14 cellular contexts compared by ENCODE assay signal in genomic region chr16:57611184-57611583, GRCh38. TPM values are rescaled to one million over a fixed set of nuclear protein-coding genes. Genes with fewer than 3 reads are reported as not detected.
DNase-seq lines count a peak whose midpoint lies in the region; ATAC-seq, FAIRE-seq and TF ChIP-seq lines count a peak whose summit lies in the region.
"Had no signal": no experiment of that assay in that cellular context is flagged by ENCODE, and none has a peak within 500 bp of the region (broad histone marks: within the 10 kb centered on the region; RNA-seq: fewer than 3 reads in every experiment).

No MANE protein-coding gene starts in this region.

- POLR2A ChIA-PET in T-cell (lab: Charles Lee), result interaction anchor here in 1 of 2 donors (0.7 kb wide), 1 partner anchor 894 kb away, joined by 3 read pairs; no protein-coding TSS in a partner anchor

- H3K36me3 Mint-ChIP-seq in activated T-cell treated with anti-CD3 and anti-CD28 coated beads, Interleukin-2, amount 50 U/mL, for 72 hours (ENCODE audit: insufficient read depth in 2 of 2), result peaks cover 2% of the 10 kb centered on the region in 2 donors
- H3K36me3 Mint-ChIP-seq in activated T-cell treated with anti-CD3 and anti-CD28 coated beads, Interleukin-2, amount 50 U/mL, for 4 hours (ENCODE audit: insufficient read depth), result no peaks in the 10 kb centered on the region
- no peaks in the 10 kb centered on the region for H3K36me3 Mint-ChIP-seq in T-cell

- peak in 1 of 2 donors; percentile 5 for ATAC-seq in activated T-cell treated with anti-CD3 and anti-CD28 coated beads, Interleukin-2, amount 50 U/mL, for 72 hours (replicated peaks in 1 of 2)
- no peak for ATAC-seq in activated T-cell treated with anti-CD3 and anti-CD28 coated beads, Interleukin-2, amount 50 U/mL, for 4 hours
- ATAC-seq in T-cell (replicated peaks in 1 of 4), result no peak
- peak; percentile 13 to 52 (median 50) for ATAC-seq in pancreas
- ATAC-seq in left cardiac atrium, result no peak

- peaks cover 87% of the 10 kb centered on the region for H3K4me1 Mint-ChIP-seq in activated T-cell treated with anti-CD3 and anti-CD28 coated beads, Interleukin-2, amount 50 U/mL, for 72 hours (ENCODE audit: low read depth)
- peaks cover 46% of the 10 kb centered on the region for H3K4me1 Mint-ChIP-seq in activated T-cell treated with anti-CD3 and anti-CD28 coated beads, Interleukin-2, amount 50 U/mL, for 4 hours (ENCODE audit: low read depth)
- H3K4me1 Mint-ChIP-seq in T-cell, result peaks cover 18 to 39% (median 29%) of the 10 kb centered on the region in 3 donors

- H3K36me3 ChIP-seq in brain microvascular endothelial cell (replicated peaks) (no peaks in the 10 kb centered on the region), pancreas (no peaks in the 10 kb centered on the region), Peyer's patch (no peaks in the 10 kb centered on the region)
- H3K36me3 ChIP-seq: MG63 had no signal

- H3K4me3 ChIP-seq in brain microvascular endothelial cell (ENCODE audit: low read depth, low read length) (no peak overlapping the region), pancreas (no peak overlapping the region), Peyer's patch (no peak overlapping the region)
- H3K4me3 ChIP-seq: MG63 had no signal

- TF ChIP-seq CTCF in brain microvascular endothelial cell (IDR thresholded peaks at IDR 0.05; ENCODE audit: low read depth, low read length, missing control alignments) (no peak), pancreas (IDR thresholded peaks at IDR 0.05) (no peak), Peyer's patch (IDR thresholded peaks at IDR 0.05) (no peak)

- intact Hi-C loops in pancreas (cut with DNase I), result no loop called here
- intact Hi-C loops in left cardiac atrium (cut with DNase I), result no loop called here

- no peaks in the 10 kb centered on the region for H3K9me3 Mint-ChIP-seq in activated T-cell treated with anti-CD3 and anti-CD28 coated beads, Interleukin-2, amount 50 U/mL, for 72 hours
- no peaks in the 10 kb centered on the region for H3K9me3 Mint-ChIP-seq in activated T-cell treated with anti-CD3 and anti-CD28 coated beads, Interleukin-2, amount 50 U/mL, for 4 hours
- no peaks in the 10 kb centered on the region for H3K9me3 Mint-ChIP-seq in T-cell

- CTCF ChIA-PET in T-cell (lab: Charles Lee), result interaction anchor here in 1 of 2 donors (1.0 to 1.3 kb wide), 2 partner anchors 9 to 36 kb away, joined by 3 to 4 read pairs; no protein-coding TSS in a partner anchor

- no peak for TF ChIP-seq POLR2A in Peyer's patch (IDR thresholded peaks at IDR 0.05)

- peak overlapping the region; percentile 95 for H3K27ac Mint-ChIP-seq in activated T-cell treated with anti-CD3 and anti-CD28 coated beads, Interleukin-2, amount 50 U/mL, for 72 hours
- peak overlapping the region; percentile 3 to 60 for H3K27ac Mint-ChIP-seq in T-cell

- 23 to 26% methylated on average over 3 of the region's 3 CpGs for WGBS in pancreas, 2 donors

- DNase-seq in activated T-cell treated with anti-CD3 and anti-CD28 coated beads, Interleukin-2, amount 50 U/mL, for 72 hours, result no peak
- no peak for DNase-seq in activated T-cell treated with anti-CD3 and anti-CD28 coated beads, Interleukin-2, amount 50 U/mL, for 4 hours
- DNase-seq in T-cell (no peak), brain microvascular endothelial cell (peak; percentile 29), pancreas (peak in 2 of 6 donors; percentile 8 to 25), Peyer's patch (no peak), left cardiac atrium (no peak), AG20443 (ENCODE audit: low spot score) (no peak)
- DNase-seq: activated gamma-delta T cell treated with Interleukin-2 at 50 U/mL for 16 hours; foreskin melanocyte; MG63; stimulated activated CD8-positive, alpha-beta memory T cell treated with anti-CD3 and anti-CD28 coated beads, Interleukin-4, amount 100 ng/mL, for 48 hours had no signal

- H3K9me3 ChIP-seq in pancreas (no peaks in the 10 kb centered on the region), Peyer's patch (no peaks in the 10 kb centered on the region)
- H3K9me3 ChIP-seq: MG63 had no signal

- no peaks in the 10 kb centered on the region for H3K27me3 Mint-ChIP-seq in activated T-cell treated with anti-CD3 and anti-CD28 coated beads, Interleukin-2, amount 50 U/mL, for 72 hours (ENCODE audit: low read depth)
- no peaks in the 10 kb centered on the region for H3K27me3 Mint-ChIP-seq in activated T-cell treated with anti-CD3 and anti-CD28 coated beads, Interleukin-2, amount 50 U/mL, for 4 hours (ENCODE audit: low read depth)
- H3K27me3 Mint-ChIP-seq in T-cell, result no peaks in the 10 kb centered on the region

- H3K4me1 ChIP-seq in pancreas (peaks cover 50 to 59% (median 50%) of the 10 kb centered on the region in 3 donors), Peyer's patch (peaks cover 0 to 17% (median 7%) of the 10 kb centered on the region in 4 donors)

- no peak for FAIRE-seq in pancreas (lab: Jason Lieb, UNC)
- FAIRE-seq: urothelium cell line had no signal

- H3K27ac ChIP-seq in brain microvascular endothelial cell (no peak overlapping the region), pancreas (peak overlapping the region; percentile 49 to 96 (median 74)), Peyer's patch (no peak overlapping the region)

- no peaks in the 10 kb centered on the region for H3K27me3 ChIP-seq in brain microvascular endothelial cell (replicated peaks)
- H3K27me3 ChIP-seq in pancreas, result no peaks in the 10 kb centered on the region
- H3K27me3 ChIP-seq in Peyer's patch, result no peaks in the 10 kb centered on the region
- H3K27me3 ChIP-seq: MG63 had no signal

- in situ Hi-C loops in brain microvascular endothelial cell (cut with HindIII; ENCODE audit: low pct_ligation_motif_present, low sequenced_read_pairs), result no loop called here

- H3K4me3 Mint-ChIP-seq in activated T-cell treated with anti-CD3 and anti-CD28 coated beads, Interleukin-2, amount 50 U/mL, for 72 hours, result peak overlapping the region; percentile 78 to 83
- H3K4me3 Mint-ChIP-seq in activated T-cell treated with anti-CD3 and anti-CD28 coated beads, Interleukin-2, amount 50 U/mL, for 4 hours, result no peak overlapping the region
- no peak overlapping the region for H3K4me3 Mint-ChIP-seq in T-cell

RNA-seq across cellular contexts. Expression of gene ADGRG1, which starts 17.2 kb away (rescaled TPM):
- 10 to 100 TPM in 1 of 2 donors, 1 to 10 TPM in 1; 9.0 to 21.3 TPM for total RNA-seq in activated T-cell treated with anti-CD3 and anti-CD28 coated beads, Interleukin-2, amount 50 U/mL, for 72 hours
- total RNA-seq in activated T-cell treated with anti-CD3 and anti-CD28 coated beads, Interleukin-2, amount 50 U/mL, for 4 hours, result 10 to 100 TPM in 1 of 3 donors, 1 to 10 TPM in 2; 3.6 to 11.9 (median 6.7) TPM
- total RNA-seq in T-cell (10 to 100 TPM in 4 of 5 donors, 1 to 10 TPM in 1; 7.8 to 91.7 (median 11.7) TPM), pancreas (100 to 1,000 TPM in 1 of 6 donors, 10 to 100 TPM in 5; 51.3 to 102 (median 94.0) TPM), Peyer's patch (10 to 100 TPM; 12.8 to 50.3 (median 34.7) TPM), left cardiac atrium (10 to 100 TPM; 22.9 to 41.9 TPM)
- polyA plus RNA-seq in pancreas, result 10 to 100 TPM; 36.4 to 47.6 TPM

RNA-seq across cellular contexts. Expression of gene ADGRG3, which starts 56.9 kb away (rescaled TPM):
- under 1 TPM in 1 of 2 donors, not detected in 1; 0.09 TPM for total RNA-seq in activated T-cell treated with anti-CD3 and anti-CD28 coated beads, Interleukin-2, amount 50 U/mL, for 72 hours
- total RNA-seq in activated T-cell treated with anti-CD3 and anti-CD28 coated beads, Interleukin-2, amount 50 U/mL, for 4 hours, result not detected
- total RNA-seq in T-cell (1 to 10 TPM in 1 of 5 donors, under 1 TPM in 3, not detected in 1; 0.16 to 1.8 (median 0.40) TPM), pancreas (under 1 TPM; 0.14 to 0.73 (median 0.34) TPM), Peyer's patch (1 to 10 TPM in 3 of 4 donors, under 1 TPM in 1; 0.47 to 4.1 (median 1.9) TPM), left cardiac atrium (1 to 10 TPM in 1 of 2 donors, under 1 TPM in 1; 0.97 to 1.1 TPM)
- under 1 TPM; 0.80 to 0.84 TPM for polyA plus RNA-seq in pancreas
- total RNA-seq: renal cortical epithelial cell had no signal

Comparison
In these comparisons a context has a peak if more than half of its experiments do, and no peak if none do; other contexts are left out.
1. H3K4me3 Mint-ChIP-seq: peak in activated T-cell treated with anti-CD3 and anti-CD28 coated beads, Interleukin-2, amount 50 U/mL, for 72 hours (2 of 2); none in activated T-cell treated with anti-CD3 and anti-CD28 coated beads, Interleukin-2, amount 50 U/mL, for 4 hours (single experiment) and T-cell (0 of 3).
2. ATAC-seq: peak in pancreas (4 of 4); none in activated T-cell treated with anti-CD3 and anti-CD28 coated beads, Interleukin-2, amount 50 U/mL, for 4 hours (0 of 2), T-cell (0 of 4) and left cardiac atrium (0 of 2).
3. H3K27ac ChIP-seq: peak in pancreas (4 of 4); none in brain microvascular endothelial cell (single experiment) and Peyer's patch (0 of 4).